ENCODE assay signal across 8 cellular contexts in the genomic region with DNA sequence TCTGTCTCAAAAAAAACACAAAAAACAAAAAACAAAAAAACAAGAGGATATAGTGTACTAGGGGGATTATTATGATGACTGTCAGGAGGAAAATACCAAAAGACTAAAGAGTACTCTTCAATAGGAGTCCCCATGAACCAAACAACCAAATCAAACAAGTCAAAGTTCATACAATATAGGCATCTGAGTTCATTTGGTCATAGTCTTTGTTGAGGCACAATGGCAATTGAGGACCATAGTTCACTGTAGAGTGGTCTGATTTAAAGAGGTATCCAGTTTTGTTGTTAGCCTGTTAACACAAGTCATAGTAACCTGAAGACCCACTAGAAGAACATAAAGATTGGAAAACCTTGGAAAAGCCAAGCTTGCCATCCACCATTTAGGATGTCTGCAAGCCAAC.
"Had no signal": no experiment of that assay in that cellular context is flagged by ENCODE, and none has a peak within 500 bp of the region (broad histone marks: within the 10 kb centered on the region; RNA-seq: fewer than 3 reads in every experiment).

No MANE protein-coding gene starts in this region.

- DNase-seq: GDM1, GF-D8 had no signal

- ATAC-seq: GM12878 had no signal

- FAIRE-seq: G401.6, GM12878, GM12891, GM12892, GM18507, GM19239 had no signal

- H3K4me3 ChIP-seq: GM12878 had no signal
